14 cellular contexts compared by ENCODE assay signal in the genomic region with DNA sequence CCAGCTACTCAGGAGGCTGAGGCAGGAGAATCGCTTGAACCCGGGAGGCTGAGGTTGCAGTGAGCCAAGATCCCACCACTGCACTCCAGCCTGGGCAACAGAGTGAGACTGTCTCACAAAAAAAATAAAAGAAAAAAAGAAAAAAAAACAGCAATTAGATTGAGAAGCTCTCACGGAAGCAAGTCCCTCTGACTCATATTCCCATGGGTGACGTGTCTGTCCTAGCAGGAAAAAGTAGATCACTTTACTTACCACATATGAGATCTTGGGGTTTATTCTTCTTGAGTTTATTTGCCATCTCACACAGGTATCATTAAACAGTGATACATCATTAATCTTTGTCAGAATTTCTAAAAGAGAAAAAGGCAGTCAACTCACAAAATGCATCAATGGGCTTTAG.
DNase-seq lines count a peak whose midpoint lies in the region; TF ChIP-seq lines count a peak whose summit lies in the region.
"Had no signal": no experiment of that assay in that cellular context is flagged by ENCODE, and none has a peak within 500 bp of the region (broad histone marks: within the 10 kb centered on the region; RNA-seq: fewer than 3 reads in every experiment).

No MANE protein-coding gene starts in this region.

- H3K4me3 ChIP-seq in SK-N-SH (ENCODE audit: low read depth in 2 of 2, low read length in 1 of 2): no peak overlapping the region
- no peak overlapping the region for H3K4me3 ChIP-seq in CD4-positive, alpha-beta memory T cell (ENCODE audit: low read length in 2 of 2)
- H3K4me3 ChIP-seq: body of pancreas, tibial nerve had no signal

- no peak for TF ChIP-seq RAD21 in SK-N-SH (IDR thresholded peaks at IDR 0.05; ENCODE audit: low read length)

- H3F3A ChIP-seq in SK-N-SH (replicated peaks; ENCODE audit: insufficient read depth): peaks cover 11% of the 10 kb centered on the region

- H3K79me2 ChIP-seq in SK-N-SH (ENCODE audit: insufficient read depth): no peaks in the 10 kb centered on the region

- DNase-seq in DMS53 (lab: John Stamatoyannopoulos, UW) (peak; percentile 29), DMS53 treated with DMSO at 0.1 percent for 48 hours (lab: John Stamatoyannopoulos, UW; ENCODE audit: unreplicated experiment) (no peak), SK-N-SH (no peak), fibroblast of peridontal ligament (ENCODE audit: extremely low read depth) (peak; percentile 68), stromal cell of bone marrow (ENCODE audit: low read depth) (peak; percentile 77), NCI-H774 (lab: John Stamatoyannopoulos, UW) (no peak), SK-N-DZ (ENCODE audit: low spot score) (no peak)
- no peak for DNase-seq in CD4-positive, alpha-beta memory T cell
- DNase-seq: activated CD8-positive, alpha-beta memory T cell treated with anti-CD3 and anti-CD28 coated beads, Interleukin-2, amount 10 ng/mL, durations not matched to agents 7 days and 5 days; natural killer cell; NCI-H1694 treated with DMSO at 0.1 percent for 48 hours had no signal

- CTCF ChIA-PET in SK-N-SH (lab: Yijun Ruan, JAX): interaction anchor here (0.6 to 2.6 kb wide), 14 partner anchors 9 to 638 kb away, joined by 3 to 20 read pairs (median 4); a partner anchor contains a TSS
- CTCF ChIA-PET in CD4-positive, alpha-beta memory T cell (lab: Charles Lee; ENCODE audit: partially characterized antibody): interaction anchor here (0.6 to 3.6 kb wide), 21 partner anchors 10 to 719 kb away, joined by 3 to 84 read pairs (median 4); a partner anchor contains a TSS

- no peak for TF ChIP-seq CTCF in SK-N-SH (IDR thresholded peaks at IDR 0.05)

- 59% methylated on average over 4 of the region's 4 CpGs for WGBS in SK-N-SH (ENCODE audit: low lambda C conversion rate)

- H3K27ac ChIP-seq in SK-N-SH (ENCODE audit: low read depth in 2 of 2, low read length in 1 of 2): peak overlapping the region in 1 of 2 experiments; percentile 88; a peak in 2 of 4 replicates
- no peak overlapping the region for H3K27ac ChIP-seq in CD4-positive, alpha-beta memory T cell (ENCODE audit: low read depth, low read length)
- H3K27ac ChIP-seq: 22Rv1, body of pancreas, tibial nerve had no signal

- no peak overlapping the region for H2AFZ ChIP-seq in SK-N-SH (ENCODE audit: low read depth)

- peaks cover 0 to 21% of the 10 kb centered on the region in 2 experiments; a peak in 1 of 4 replicates for H3K4me1 ChIP-seq in SK-N-SH (ENCODE audit: control insufficient read depth in 1 of 2, insufficient read depth in 2 of 2, low read depth in 1 of 2, low read length in 1 of 2)
- no peaks in the 10 kb centered on the region for H3K4me1 ChIP-seq in CD4-positive, alpha-beta memory T cell (ENCODE audit: insufficient read depth, low read length)
- H3K4me1 ChIP-seq: body of pancreas, tibial nerve had no signal

- no peak overlapping the region for H3K9ac ChIP-seq in SK-N-SH

- H3K9me3 ChIP-seq in SK-N-SH: no peaks in the 10 kb centered on the region
- no peaks in the 10 kb centered on the region for H3K9me3 ChIP-seq in CD4-positive, alpha-beta memory T cell (ENCODE audit: control insufficient read depth in 1 of 2, low read length in 2 of 2)
- H3K9me3 ChIP-seq: body of pancreas, tibial nerve had no signal

- no peaks in the 10 kb centered on the region for H4K20me1 ChIP-seq in SK-N-SH (ENCODE audit: insufficient read depth)

- no peaks in the 10 kb centered on the region for H3K9me3 Mint-ChIP-seq in CD4-positive, alpha-beta memory T cell
- H3K9me3 Mint-ChIP-seq: natural killer cell had no signal

- H3K27ac Mint-ChIP-seq in CD4-positive, alpha-beta memory T cell: peak overlapping the region in 1 of 7 donors; percentile 15
- H3K27ac Mint-ChIP-seq: activated CD8-positive, alpha-beta memory T cell treated with anti-CD3 and anti-CD28 coated beads, Interleukin-2, amount 10 ng/mL, durations not matched to agents 7 days and 5 days had no signal

- POLR2A ChIA-PET in SK-N-SH (lab: Yijun Ruan, JAX): no interaction called here
- POLR2A ChIA-PET in CD4-positive, alpha-beta memory T cell (lab: Charles Lee; ENCODE audit: partially characterized antibody): interaction anchor here (1.9 to 2.1 kb wide), 2 partner anchors 221 to 249 kb away, joined by 7 to 13 read pairs; a partner anchor contains a TSS

- H3K4me2 ChIP-seq in SK-N-SH: peak overlapping the region; percentile 57

- H3K4me1 Mint-ChIP-seq in CD4-positive, alpha-beta memory T cell: no peaks in the 10 kb centered on the region

- H3K27me3 ChIP-seq in SK-N-SH (ENCODE audit: insufficient read depth): no peaks in the 10 kb centered on the region
- no peaks in the 10 kb centered on the region for H3K27me3 ChIP-seq in CD4-positive, alpha-beta memory T cell (ENCODE audit: insufficient read depth, low read length)
- H3K27me3 ChIP-seq: body of pancreas, tibial nerve had no signal

- H3K9me2 ChIP-seq in SK-N-SH: no peaks in the 10 kb centered on the region

- H3K4me3 Mint-ChIP-seq in CD4-positive, alpha-beta memory T cell: no peak overlapping the region
- H3K4me3 Mint-ChIP-seq: activated CD8-positive, alpha-beta memory T cell treated with anti-CD3 and anti-CD28 coated beads, Interleukin-2, amount 10 ng/mL, durations not matched to agents 7 days and 5 days; natural killer cell had no signal

- no peaks in the 10 kb centered on the region for H3K27me3 Mint-ChIP-seq in CD4-positive, alpha-beta memory T cell
- H3K27me3 Mint-ChIP-seq: activated CD8-positive, alpha-beta memory T cell treated with anti-CD3 and anti-CD28 coated beads, Interleukin-2, amount 10 ng/mL, durations not matched to agents 7 days and 5 days had no signal

- intact Hi-C loops in CD4-positive, alpha-beta memory T cell (cut with micrococcal nuclease): no loop called here

- H3K36me3 ChIP-seq in SK-N-SH (replicated peaks in 1 of 2; ENCODE audit: control insufficient read depth in 1 of 2, insufficient read depth in 2 of 2, low read length in 1 of 2): no peaks in the 10 kb centered on the region
- H3K36me3 ChIP-seq in CD4-positive, alpha-beta memory T cell (ENCODE audit: insufficient read depth, low read length): peaks cover 6% of the 10 kb centered on the region
- H3K36me3 ChIP-seq: tibial nerve had no signal

- H3K36me3 Mint-ChIP-seq in CD4-positive, alpha-beta memory T cell: peaks cover 8 to 10% of the 10 kb centered on the region in 2 donors
- H3K36me3 Mint-ChIP-seq: natural killer cell had no signal

- no peak for TF ChIP-seq EP300 in SK-N-SH (IDR thresholded peaks at IDR 0.05; ENCODE audit: borderline replicate concordance in 1 of 2, low read depth in 1 of 2, low read length in 1 of 2)

TF ChIP-seq in SK-N-SH, 30 proteins besides CTCF, POLR2A, EP300 and RAD21:
- TF ChIP-seq JUND (IDR thresholded peaks at IDR 0.05): peak; percentile 58
- peak; percentile 77 for TF ChIP-seq FOSL2 (IDR thresholded peaks at IDR 0.05; ENCODE audit: borderline replicate concordance, low read depth)
- TF ChIP-seq, protein P1, sequence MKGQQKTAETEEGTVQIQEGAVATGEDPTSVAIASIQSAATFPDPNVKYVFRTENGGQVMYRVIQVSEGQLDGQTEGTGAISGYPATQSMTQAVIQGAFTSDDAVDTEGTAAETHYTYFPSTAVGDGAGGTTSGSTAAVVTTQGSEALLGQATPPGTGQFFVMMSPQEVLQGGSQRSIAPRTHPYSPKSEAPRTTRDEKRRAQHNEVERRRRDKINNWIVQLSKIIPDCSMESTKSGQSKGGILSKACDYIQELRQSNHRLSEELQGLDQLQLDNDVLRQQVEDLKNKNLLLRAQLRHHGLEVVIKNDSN (IDR thresholded peaks at IDR 0.05; ENCODE audit: borderline replicate concordance, low read depth): no peak

Comparison
In these comparisons a context has a peak if more than half of its experiments do, and no peak if none do; other contexts are left out.
1. DNase-seq: peak in DMS53 (single experiment), fibroblast of peridontal ligament (single experiment) and stromal cell of bone marrow (single experiment); none in DMS53 treated with DMSO at 0.1 percent for 48 hours (single experiment), SK-N-SH (single experiment), CD4-positive, alpha-beta memory T cell (0 of 5), NCI-H774 (single experiment) and SK-N-DZ (single experiment).